In genomic region chr11:95076416-95076815, GRCh38 we compare ENCODE assay signal across 11 cellular contexts. TPM values are rescaled to one million over a fixed set of nuclear protein-coding genes. Genes with fewer than 3 reads are reported as not detected.
A peak's percentile ranks its signal among the peaks of the same experiment; 100 is the strongest.
DNase-seq lines count a peak whose midpoint lies in the region; ATAC-seq and TF ChIP-seq lines count a peak whose summit lies in the region.
"Had no signal": no experiment of that assay in that cellular context is flagged by ENCODE, and none has a peak within 500 bp of the region (broad histone marks: within the 10 kb centered on the region; RNA-seq: fewer than 3 reads in every experiment).

No MANE protein-coding gene starts in this region.

- peak; percentile 45 to 69 for ATAC-seq in upper lobe of left lung (ENCODE audit: low FRiP score in 2 of 2)

- no peak overlapping the region for H3K9ac ChIP-seq in fibroblast of lung (ENCODE audit: insufficient read depth, low read length)

- H3K4me1 ChIP-seq in fibroblast of lung (ENCODE audit: control insufficient read depth, extremely low read depth, insufficient read depth, low read length) = peaks cover 8% of the 10 kb centered on the region
- peaks cover 36 to 48% (median 36%) of the 10 kb centered on the region in 4 donors for H3K4me1 ChIP-seq in upper lobe of left lung

- POLR2A ChIA-PET in activated CD4-positive, alpha-beta memory T cell treated with anti-CD3 and anti-CD28 coated beads for 36 hours (lab: Charles Lee) = interaction anchor here (1.0 kb wide), 1 partner anchor 10 kb away, joined by 3 read pairs; the partner anchor contains the start of gene SRSF8
- POLR2A ChIA-PET in activated CD4-positive, alpha-beta memory T cell treated with anti-CD3 and anti-CD28 coated beads, Interleukin-2, amount 10 ng/mL, durations not matched to agents 7 days and 5 days (lab: Charles Lee) = interaction anchor here (1.5 to 11.4 kb wide), 2 partner anchors 10 to 14 kb away, joined by 3 to 253 read pairs; partner anchors contain the start of genes ENDOD1 and SRSF8

- H3K27ac Mint-ChIP-seq in activated CD4-positive, alpha-beta memory T cell treated with anti-CD3 and anti-CD28 coated beads for 36 hours = peak overlapping the region; percentile 2
- no peak overlapping the region for H3K27ac Mint-ChIP-seq in activated CD4-positive, alpha-beta memory T cell treated with anti-CD3 and anti-CD28 coated beads, Interleukin-2, amount 10 ng/mL, durations not matched to agents 7 days and 5 days
- H3K27ac Mint-ChIP-seq: IgD-negative memory B cell had no signal

- intact Hi-C loops in activated CD4-positive, alpha-beta memory T cell treated with anti-CD3 and anti-CD28 coated beads for 36 hours (cut with micrococcal nuclease) = loop anchor here (1.0 kb wide), 1 partner anchor 8 kb away; no protein-coding TSS in a partner anchor

- TF ChIP-seq CTCF in NB4 (IDR thresholded peaks at IDR 0.05; ENCODE audit: low read depth, low read length) = no peak
- no peak for TF ChIP-seq CTCF in fibroblast of lung (conservative IDR thresholded peaks at IDR 0.05 in 1 of 2, IDR thresholded peaks at IDR 0.05 in 1 of 2; ENCODE audit: low read depth in 1 of 2, low read length in 2 of 2)
- TF ChIP-seq CTCF in upper lobe of left lung (IDR thresholded peaks at IDR 0.05) = no peak

- H4K20me1 ChIP-seq in fibroblast of lung (ENCODE audit: control insufficient read depth, extremely low read depth, insufficient read depth, low read length) = no peaks in the 10 kb centered on the region

- TF ChIP-seq POLR2A in NB4 (IDR thresholded peaks at IDR 0.05; ENCODE audit: extremely low read depth, insufficient read length) = no peak
- TF ChIP-seq POLR2A in upper lobe of left lung (IDR thresholded peaks at IDR 0.05) = no peak

- H3K36me3 ChIP-seq in fibroblast of lung (ENCODE audit: control insufficient read depth, insufficient read depth, low read length) (no peaks in the 10 kb centered on the region), upper lobe of left lung (no peaks in the 10 kb centered on the region)
- H3K36me3 ChIP-seq: sigmoid colon had no signal

- no peak overlapping the region for H2AFZ ChIP-seq in fibroblast of lung (ENCODE audit: low read length)

- no peak for DNase-seq in activated CD4-positive, alpha-beta memory T cell treated with anti-CD3 and anti-CD28 coated beads for 36 hours
- DNase-seq in activated CD4-positive, alpha-beta memory T cell treated with anti-CD3 and anti-CD28 coated beads, Interleukin-2, amount 10 ng/mL, durations not matched to agents 7 days and 5 days = no peak
- DNase-seq in NB4 (ENCODE audit: low read depth) (peak; percentile 36), fibroblast of lung (ENCODE audit: low read depth in 2 of 2) (peak; percentile 87 to 98), upper lobe of left lung (peak in 1 of 2 donors; percentile 62), NCI-H526 (lab: John Stamatoyannopoulos, UW) (no peak)
- DNase-seq in activated CD4-positive, alpha-beta T cell treated with anti-CD3 and anti-CD28 coated beads, Interleukin-2, amount 50 U/mL, for 4 hours = no peak
- DNase-seq in stimulated activated CD4-positive, alpha-beta T cell treated with anti-CD3 and anti-CD28 coated beads, Interleukin-1b, Interleukin-23, amount 100 ng/mL, for 48 hours = no peak
- DNase-seq: sigmoid colon had no signal

- H3K4me3 Mint-ChIP-seq in activated CD4-positive, alpha-beta memory T cell treated with anti-CD3 and anti-CD28 coated beads for 36 hours = no peak overlapping the region
- H3K4me3 Mint-ChIP-seq in activated CD4-positive, alpha-beta memory T cell treated with anti-CD3 and anti-CD28 coated beads, Interleukin-2, amount 10 ng/mL, durations not matched to agents 7 days and 5 days = no peak overlapping the region
- H3K4me3 Mint-ChIP-seq: IgD-negative memory B cell had no signal

- no peaks in the 10 kb centered on the region for H3K9me3 Mint-ChIP-seq in activated CD4-positive, alpha-beta memory T cell treated with anti-CD3 and anti-CD28 coated beads for 36 hours
- no peaks in the 10 kb centered on the region for H3K9me3 Mint-ChIP-seq in activated CD4-positive, alpha-beta memory T cell treated with anti-CD3 and anti-CD28 coated beads, Interleukin-2, amount 10 ng/mL, durations not matched to agents 7 days and 5 days
- H3K9me3 Mint-ChIP-seq: IgD-negative memory B cell had no signal

- CTCF ChIA-PET in activated CD4-positive, alpha-beta memory T cell treated with anti-CD3 and anti-CD28 coated beads for 36 hours (lab: Charles Lee) = interaction anchor here (1.1 to 1.4 kb wide), 2 partner anchors 16 to 78 kb away, joined by 3 to 9 read pairs; no protein-coding TSS in a partner anchor
- CTCF ChIA-PET in activated CD4-positive, alpha-beta memory T cell treated with anti-CD3 and anti-CD28 coated beads, Interleukin-2, amount 10 ng/mL, durations not matched to agents 7 days and 5 days (lab: Charles Lee) = interaction anchor here (1.3 to 3.2 kb wide), 2 partner anchors 9 to 13 kb away, joined by 4 to 14 read pairs; partner anchors contain the start of genes ENDOD1 and SRSF8

- no peaks in the 10 kb centered on the region for H3K36me3 Mint-ChIP-seq in activated CD4-positive, alpha-beta memory T cell treated with anti-CD3 and anti-CD28 coated beads for 36 hours
- no peaks in the 10 kb centered on the region for H3K36me3 Mint-ChIP-seq in activated CD4-positive, alpha-beta memory T cell treated with anti-CD3 and anti-CD28 coated beads, Interleukin-2, amount 10 ng/mL, durations not matched to agents 7 days and 5 days (ENCODE audit: low read depth)
- H3K36me3 Mint-ChIP-seq: IgD-negative memory B cell had no signal

- TF ChIP-seq EP300 in upper lobe of left lung (IDR thresholded peaks at IDR 0.05) = peak in 1 of 4 donors; percentile 81

- H3K4me2 ChIP-seq in fibroblast of lung (ENCODE audit: extremely low read depth, insufficient read depth, low read length) = no peak overlapping the region

- no peak overlapping the region for H3K27ac ChIP-seq in fibroblast of lung (ENCODE audit: insufficient read depth, low read length)
- H3K27ac ChIP-seq in upper lobe of left lung = peak overlapping the region in 3 of 4 donors; percentile 65 to 71 (median 68)

- no peaks in the 10 kb centered on the region for H3K27me3 Mint-ChIP-seq in activated CD4-positive, alpha-beta memory T cell treated with anti-CD3 and anti-CD28 coated beads for 36 hours
- H3K27me3 Mint-ChIP-seq in activated CD4-positive, alpha-beta memory T cell treated with anti-CD3 and anti-CD28 coated beads, Interleukin-2, amount 10 ng/mL, durations not matched to agents 7 days and 5 days = no peaks in the 10 kb centered on the region

- no peaks in the 10 kb centered on the region for H3K79me2 ChIP-seq in fibroblast of lung (ENCODE audit: control insufficient read depth, insufficient read depth, low read length)

- H3K9me3 ChIP-seq in fibroblast of lung (ENCODE audit: control insufficient read depth, insufficient read depth, low read depth, low read length) = no peaks in the 10 kb centered on the region
- H3K9me3 ChIP-seq in upper lobe of left lung = no peaks in the 10 kb centered on the region
- H3K9me3 ChIP-seq: sigmoid colon had no signal

- peaks cover 20% of the 10 kb centered on the region for H3K4me1 Mint-ChIP-seq in activated CD4-positive, alpha-beta memory T cell treated with anti-CD3 and anti-CD28 coated beads for 36 hours (ENCODE audit: low read depth)
- peaks cover 6% of the 10 kb centered on the region for H3K4me1 Mint-ChIP-seq in activated CD4-positive, alpha-beta memory T cell treated with anti-CD3 and anti-CD28 coated beads, Interleukin-2, amount 10 ng/mL, durations not matched to agents 7 days and 5 days

- no peaks in the 10 kb centered on the region for H3K27me3 ChIP-seq in fibroblast of lung (ENCODE audit: control insufficient read depth, insufficient read depth, low read length)
- H3K27me3 ChIP-seq in upper lobe of left lung = no peaks in the 10 kb centered on the region
- H3K27me3 ChIP-seq: sigmoid colon had no signal

- WGBS in upper lobe of left lung, 2 donors = 10 to 20% methylated on average over 1 of the region's 1 CpG

- H3K4me3 ChIP-seq in NB4 (ENCODE audit: low read depth, low read length) (no peak overlapping the region), fibroblast of lung (replicated peaks in 1 of 4; ENCODE audit: control extremely low read depth in 1 of 4, insufficient read depth in 1 of 4, low read depth in 3 of 4, low read length in 4 of 4) (no peak overlapping the region), upper lobe of left lung (no peak overlapping the region)
- H3K4me3 ChIP-seq: sigmoid colon had no signal

RNA-seq across cellular contexts. Expression of gene SRSF8, which starts 9.7 kb away (rescaled TPM):
- total RNA-seq in activated CD4-positive, alpha-beta memory T cell treated with anti-CD3 and anti-CD28 coated beads for 36 hours = 10 to 100 TPM; 31.1 to 32.2 TPM
- 10 to 100 TPM; 33.0 to 34.7 TPM for total RNA-seq in activated CD4-positive, alpha-beta memory T cell treated with anti-CD3 and anti-CD28 coated beads, Interleukin-2, amount 10 ng/mL, durations not matched to agents 7 days and 5 days
- total RNA-seq in fibroblast of lung = 15.7 and 16.3 TPM in 2 replicates
- 28.9 and 31.5 TPM in 2 replicates for polyA plus RNA-seq in fibroblast of lung
- polyA plus RNA-seq in fibroblast of lung (2012) = 27.1 and 28.7 TPM in 2 replicates
- polyA minus RNA-seq in fibroblast of lung (ENCODE audit: low replicate concordance) = 17.0 and 20.8 TPM in 2 replicates
- 10 to 100 TPM; 16.8 to 42.9 (median 35.7) TPM for total RNA-seq in upper lobe of left lung

RNA-seq across cellular contexts. Expression of gene ENDOD1, which starts 13.2 kb away (rescaled TPM):
- total RNA-seq in activated CD4-positive, alpha-beta memory T cell treated with anti-CD3 and anti-CD28 coated beads for 36 hours = 10 to 100 TPM; 25.9 TPM
- 10 to 100 TPM; 20.6 to 22.2 TPM for total RNA-seq in activated CD4-positive, alpha-beta memory T cell treated with anti-CD3 and anti-CD28 coated beads, Interleukin-2, amount 10 ng/mL, durations not matched to agents 7 days and 5 days
- total RNA-seq in fibroblast of lung (28.2 and 33.4 TPM in 2 replicates), upper lobe of left lung (10 to 100 TPM; 15.7 to 37.3 (median 27.1) TPM)
- polyA plus RNA-seq in fibroblast of lung = 20.8 and 50.8 TPM in 2 replicates
- polyA plus RNA-seq in fibroblast of lung (2012) = 17.6 and 39.8 TPM in 2 replicates
- polyA minus RNA-seq in fibroblast of lung (ENCODE audit: low replicate concordance) = 27.5 and 43.1 TPM in 2 replicates

RNA-seq across cellular contexts. Expression of gene KDM4F, which starts 27.2 kb away (rescaled TPM):
- not detected for total RNA-seq in activated CD4-positive, alpha-beta memory T cell treated with anti-CD3 and anti-CD28 coated beads for 36 hours
- not detected for total RNA-seq in activated CD4-positive, alpha-beta memory T cell treated with anti-CD3 and anti-CD28 coated beads, Interleukin-2, amount 10 ng/mL, durations not matched to agents 7 days and 5 days
- total RNA-seq in fibroblast of lung (not detected in 2 replicates), upper lobe of left lung (not detected)
- polyA plus RNA-seq in fibroblast of lung = not detected in 2 replicates
- polyA plus RNA-seq in fibroblast of lung (2012) = not detected in 2 replicates
- not detected in 2 replicates for polyA minus RNA-seq in fibroblast of lung (ENCODE audit: low replicate concordance)
- total RNA-seq: sigmoid colon had no signal
- polyA plus RNA-seq: BJ, IgD-negative memory B cell, sigmoid colon had no signal

RNA-seq across cellular contexts. Expression of gene KDM4E, which starts 51.4 kb away (rescaled TPM):
- total RNA-seq in activated CD4-positive, alpha-beta memory T cell treated with anti-CD3 and anti-CD28 coated beads for 36 hours = not detected
- not detected for total RNA-seq in activated CD4-positive, alpha-beta memory T cell treated with anti-CD3 and anti-CD28 coated beads, Interleukin-2, amount 10 ng/mL, durations not matched to agents 7 days and 5 days
- total RNA-seq in fibroblast of lung = not detected in 2 replicates
- polyA plus RNA-seq in fibroblast of lung = not detected in 2 replicates
- polyA plus RNA-seq in fibroblast of lung (2012) = not detected in 2 replicates
- polyA minus RNA-seq in fibroblast of lung (ENCODE audit: low replicate concordance) = not detected in 2 replicates
- total RNA-seq in upper lobe of left lung = not detected
- total RNA-seq: sigmoid colon had no signal
- polyA plus RNA-seq: BJ, IgD-negative memory B cell, sigmoid colon had no signal

Comparison
In these comparisons a context has a peak if more than half of its experiments do, and no peak if none do; other contexts are left out.
1. DNase-seq: peak in NB4 (single experiment) and fibroblast of lung (2 of 2); none in activated CD4-positive, alpha-beta memory T cell treated with anti-CD3 and anti-CD28 coated beads for 36 hours (single experiment), activated CD4-positive, alpha-beta memory T cell treated with anti-CD3 and anti-CD28 coated beads, Interleukin-2, amount 10 ng/mL, durations not matched to agents 7 days and 5 days (single experiment), activated CD4-positive, alpha-beta T cell treated with anti-CD3 and anti-CD28 coated beads, Interleukin-2, amount 50 U/mL, for 4 hours (0 of 2), NCI-H526 (0 of 2) and stimulated activated CD4-positive, alpha-beta T cell treated with anti-CD3 and anti-CD28 coated beads, Interleukin-1b, Interleukin-23, amount 100 ng/mL, for 48 hours (single experiment).